Comparison of ENCODE assay signal across 12 cellular contexts in genomic region chr2:42223822-42224268, GRCh38. TPM values are rescaled to one million over a fixed set of nuclear protein-coding genes. Genes with fewer than 3 reads are reported as not detected.
DNase-seq lines count a peak whose midpoint lies in the region; ATAC-seq and TF ChIP-seq lines count a peak whose summit lies in the region.
"Had no signal": no experiment of that assay in that cellular context is flagged by ENCODE, and none has a peak within 500 bp of the region (broad histone marks: within the 10 kb centered on the region; RNA-seq: fewer than 3 reads in every experiment).

No MANE protein-coding gene starts in this region.

- H3K4me3 Mint-ChIP-seq in chondrocyte (ENCODE audit: unreplicated experiment) (no peak overlapping the region), nephron (no peak overlapping the region)

- H3K27ac Mint-ChIP-seq in chondrocyte (ENCODE audit: unreplicated experiment): peak overlapping the region; percentile 85
- H3K27ac Mint-ChIP-seq in nephron: peak overlapping the region; percentile 53 to 70 (median 64)

- peak; percentile 34 for DNase-seq in EL
- no peak for DNase-seq in chondrocyte (ENCODE audit: low spot score)
- DNase-seq in NCI-H82 (lab: John Stamatoyannopoulos, UW): no peak
- DNase-seq: glutamatergic neuron, NCI-H1092, NCI-H446, T-helper 9 cell had no signal

- peak; percentile 31 for ATAC-seq in HG03575 (IDR thresholded peaks at IDR 0.05; ENCODE audit: extremely low read depth, insufficient number of reproducible peaks, low FRiP score, unreplicated experiment)
- no peak for ATAC-seq in HG02973 (IDR thresholded peaks at IDR 0.05; ENCODE audit: unreplicated experiment)
- ATAC-seq in HG02798 (IDR thresholded peaks at IDR 0.05; ENCODE audit: poor library complexity, unreplicated experiment): no peak
- ATAC-seq in GM21737 (IDR thresholded peaks at IDR 0.05; ENCODE audit: unreplicated experiment): no peak

- H3K27me3 Mint-ChIP-seq in chondrocyte (ENCODE audit: low read depth): no peaks in the 10 kb centered on the region
- H3K27me3 Mint-ChIP-seq in nephron (ENCODE audit: low read depth): no peaks in the 10 kb centered on the region

- H3K36me3 Mint-ChIP-seq in chondrocyte (ENCODE audit: low read depth) (no peaks in the 10 kb centered on the region), nephron (ENCODE audit: low read depth) (peaks cover 13% of the 10 kb centered on the region)

- no peaks in the 10 kb centered on the region for H3K9me3 Mint-ChIP-seq in chondrocyte (ENCODE audit: low read depth)
- no peaks in the 10 kb centered on the region for H3K9me3 Mint-ChIP-seq in nephron

- H3K4me1 Mint-ChIP-seq in chondrocyte (ENCODE audit: low read depth): peaks cover 33% of the 10 kb centered on the region
- peaks cover 49% of the 10 kb centered on the region for H3K4me1 Mint-ChIP-seq in nephron

- TF ChIP-seq CTCF in chondrocyte (IDR thresholded peaks at IDR 0.05) (no peak), nephron (IDR thresholded peaks at IDR 0.05; ENCODE audit: unreplicated experiment in 3 of 3) (no peak)

RNA-seq across cellular contexts. Expression of gene EML4, which starts 54.7 kb away (rescaled TPM):
- 49.5 to 50.0 TPM (median 49.9 TPM) in 3 replicates for total RNA-seq in chondrocyte
